In the genomic region with DNA sequence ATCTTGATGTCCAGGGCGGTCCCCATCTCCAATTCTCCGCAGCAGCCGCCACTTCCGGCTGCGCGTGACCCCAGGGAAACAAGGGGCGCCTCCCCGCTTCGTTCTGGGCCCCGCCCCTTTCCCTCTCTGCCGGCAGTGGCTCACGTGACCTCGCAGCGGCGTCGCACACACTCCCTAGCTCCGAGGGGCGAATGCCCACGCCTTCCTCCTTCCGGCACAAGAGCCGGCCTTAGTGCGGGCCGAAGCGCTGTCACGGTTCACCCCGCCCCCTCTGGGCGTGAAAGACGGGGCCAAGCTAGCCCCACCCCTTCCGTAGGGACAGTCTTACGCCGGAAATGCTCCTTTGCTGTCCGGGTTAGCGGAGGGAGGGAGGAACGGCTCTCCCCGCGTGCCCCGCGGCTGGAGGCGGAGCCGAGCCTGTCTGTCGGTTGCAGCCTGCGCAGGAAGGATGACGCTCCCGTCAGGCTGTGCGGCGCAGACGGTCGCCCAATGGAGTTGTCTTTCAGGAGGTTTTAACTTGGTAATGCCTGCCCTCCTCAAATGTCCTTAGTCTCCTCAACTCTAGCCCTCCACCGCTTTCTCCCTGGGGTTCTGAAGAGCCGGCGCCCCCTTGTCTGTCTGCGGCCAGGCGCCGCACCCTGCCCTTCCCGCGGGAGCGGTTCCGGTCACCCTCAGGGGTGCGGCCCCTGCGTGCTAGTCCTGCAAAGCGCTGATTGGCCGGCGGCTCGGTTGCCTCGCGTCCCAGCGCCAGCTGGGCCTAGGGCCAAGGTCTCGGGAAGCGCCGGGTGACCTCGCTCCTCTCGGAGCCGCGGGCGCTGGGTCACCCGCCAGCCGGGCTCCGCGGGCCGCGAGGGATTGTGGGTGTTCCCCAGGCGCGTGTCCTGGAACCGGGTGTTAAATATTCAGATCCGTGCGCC, we compare ENCODE assay signal across 8 cellular contexts. TPM values are rescaled to one million over a fixed set of nuclear protein-coding genes. Genes with fewer than 3 reads are reported as not detected.
A peak's percentile ranks its signal among the peaks of the same experiment; 100 is the strongest.
DNase-seq lines count a peak whose midpoint lies in the region; ATAC-seq and TF ChIP-seq lines count a peak whose summit lies in the region.

A gene (minus strand): TSS at position 66 of the 917 bp plus-strand sequence. CDS start 40 bp downstream, at position 26.

- ATAC-seq in GM21529 (IDR thresholded peaks at IDR 0.05; ENCODE audit: unreplicated experiment), result peak; percentile 91

- H3K4me1 Mint-ChIP-seq in IgD-negative memory B cell, result peaks cover 24 to 33% (median 25%) of the 10 kb centered on the region in 3 donors

- peak within 1 kb of the TSS; percentile 94 to 99 (median 98) for H3K27ac Mint-ChIP-seq in IgD-negative memory B cell

- peak within 1 kb of the TSS; percentile 90 to 97 (median 95) for H3K4me3 Mint-ChIP-seq in IgD-negative memory B cell

- H3K36me3 Mint-ChIP-seq in IgD-negative memory B cell, result peaks cover 4% of the 10 kb centered on the region

- H3K27me3 Mint-ChIP-seq in IgD-negative memory B cell, result no peaks in the 10 kb centered on the region

- H3K9me3 ChIP-seq in mononuclear cell (ENCODE audit: low read depth, low read length), result no peaks in the 10 kb centered on the region

- H3K4me1 ChIP-seq in mononuclear cell (ENCODE audit: insufficient read depth, low read length), result peaks cover 21% of the 10 kb centered on the region

- no peaks in the 10 kb centered on the region for H3K9me3 Mint-ChIP-seq in IgD-negative memory B cell

- no peak for TF ChIP-seq CTCF in epithelial cell of esophagus (IDR thresholded peaks at IDR 0.05; ENCODE audit: insufficient read depth, low read depth, low read length, missing control alignments)

- DNase-seq in DMS 273 treated with DMSO at 0.1 percent for 48 hours (lab: John Stamatoyannopoulos, UW) (peak; percentile 98), OCI-M2 (lab: John Stamatoyannopoulos, UW; ENCODE audit: unreplicated experiment) (peak; percentile 99), activated T-cell treated with anti-CD3 and anti-CD28 coated beads for 4 hours (peak; percentile 95), epithelial cell of esophagus (ENCODE audit: low read depth) (peak; percentile 100)
- DNase-seq in stimulated activated CD8-positive, alpha-beta memory T cell treated with anti-CD3 and anti-CD28 coated beads, Interleukin-4, amount 100 ng/mL, for 1 hour (ENCODE audit: low read depth in 2 of 2, low spot score in 1 of 2), result peak; percentile 93 to 96

- H3K27me3 ChIP-seq in mononuclear cell (ENCODE audit: insufficient read depth, low read length), result no peaks in the 10 kb centered on the region

- H3K4me3 ChIP-seq in epithelial cell of esophagus (ENCODE audit: low read length), result peak within 1 kb of the TSS; percentile 68
- peak within 1 kb of the TSS; percentile 67 for H3K4me3 ChIP-seq in mononuclear cell (ENCODE audit: low read length)

RNA-seq across cellular contexts. Expression of the gene that starts here (rescaled TPM):
- 64.8 TPM for polyA plus RNA-seq in IgD-negative memory B cell
- 57.3 TPM for total RNA-seq in mononuclear cell

Comparison
In these comparisons a context has a peak if more than half of its experiments do, and no peak if none do; other contexts are left out.
1. Peak in every context shown above with its lines: DNase-seq, ATAC-seq and H3K4me3 ChIP-seq.